Comparison of ENCODE assay signal across 10 cellular contexts in the genomic region with DNA sequence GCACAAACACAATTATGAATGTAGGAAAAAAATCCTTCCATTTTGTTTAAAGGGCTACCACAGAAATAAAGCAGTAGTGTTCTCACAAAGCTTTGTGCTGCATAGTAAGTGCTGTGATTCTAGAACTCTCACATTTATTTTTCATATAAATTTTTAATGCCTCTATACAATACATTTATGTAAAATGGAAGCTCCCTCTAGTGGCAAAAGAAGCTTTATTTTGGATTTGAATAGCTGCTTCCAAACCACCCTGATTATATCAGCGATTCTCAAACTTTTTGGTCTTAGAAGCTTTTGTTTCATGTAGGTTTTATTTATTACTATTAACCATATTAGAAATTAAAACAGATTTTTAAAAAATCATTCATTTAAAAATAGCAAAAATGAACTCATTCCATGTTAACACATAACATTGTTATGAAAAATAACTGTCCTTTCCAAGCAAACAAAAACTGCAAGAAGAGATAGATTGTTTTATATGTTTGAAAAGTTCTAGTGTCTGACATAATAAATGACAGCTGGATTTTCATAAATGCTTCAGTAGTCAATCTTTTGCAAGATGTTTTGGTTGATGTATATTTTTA. TPM values are rescaled to one million over a fixed set of nuclear protein-coding genes. Genes with fewer than 3 reads are reported as not detected.
DNase-seq lines count a peak whose midpoint lies in the region; ATAC-seq, FAIRE-seq and TF ChIP-seq lines count a peak whose summit lies in the region.
"Had no signal": no experiment of that assay in that cellular context is flagged by ENCODE, and none has a peak within 500 bp of the region (broad histone marks: within the 10 kb centered on the region; RNA-seq: fewer than 3 reads in every experiment).

No MANE protein-coding gene starts in this region.

- no peak overlapping the region for H3K4me3 Mint-ChIP-seq in chondrocyte (ENCODE audit: unreplicated experiment)
- H3K4me3 Mint-ChIP-seq: CD4-positive, alpha-beta memory T cell had no signal

- intact Hi-C loops in pancreas (cut with DNase I) = loop anchor here in 1 of 3 donors (10.0 kb wide), 1 partner anchor 210 kb away; no protein-coding TSS in a partner anchor

- H3K36me3 ChIP-seq in pancreas = no peaks in the 10 kb centered on the region

- H3K4me1 ChIP-seq in pancreas = no peaks in the 10 kb centered on the region

- peaks cover 4% of the 10 kb centered on the region for H3K4me1 Mint-ChIP-seq in chondrocyte (ENCODE audit: low read depth)
- H3K4me1 Mint-ChIP-seq: CD4-positive, alpha-beta memory T cell had no signal

- FAIRE-seq in pancreas (lab: Jason Lieb, UNC) = peak; percentile 51

- TF ChIP-seq CTCF in chondrocyte (IDR thresholded peaks at IDR 0.05) (peak; percentile 91), pancreas (IDR thresholded peaks at IDR 0.05) (peak in 2 of 4 donors; percentile 31 to 39)

- H3K4me3 ChIP-seq in pancreas = no peak overlapping the region

- 48 to 51% methylated on average over 1 of the region's 1 CpG for WGBS in pancreas, 2 donors

- no peak overlapping the region for H3K27ac ChIP-seq in pancreas

- H3K27ac Mint-ChIP-seq in chondrocyte (ENCODE audit: unreplicated experiment) = no peak overlapping the region
- H3K27ac Mint-ChIP-seq: CD4-positive, alpha-beta memory T cell had no signal

- ATAC-seq in pancreas (no peak), GM19467 (IDR thresholded peaks at IDR 0.05; ENCODE audit: unreplicated experiment) (no peak), HG03520 (IDR thresholded peaks at IDR 0.05; ENCODE audit: unreplicated experiment) (no peak)

- no peaks in the 10 kb centered on the region for H3K9me3 ChIP-seq in pancreas

- DNase-seq in NCI-H1417 (lab: John Stamatoyannopoulos, UW) (peak in 2 of 3 experiments; percentile 29 to 59), NCI-H1417 treated with DMSO at 0.1 percent for 48 hours (lab: John Stamatoyannopoulos, UW) (no peak), NCI-H1694 (lab: John Stamatoyannopoulos, UW) (peak; percentile 34), chondrocyte (ENCODE audit: low spot score) (no peak), pancreas (no peak), SK-N-DZ (ENCODE audit: low spot score) (no peak)
- DNase-seq: nucleus accumbens had no signal

- no peaks in the 10 kb centered on the region for H3K27me3 Mint-ChIP-seq in chondrocyte (ENCODE audit: low read depth)

- peaks cover 3% of the 10 kb centered on the region for H3K9me3 Mint-ChIP-seq in chondrocyte (ENCODE audit: low read depth)

- H3K27me3 ChIP-seq in pancreas = no peaks in the 10 kb centered on the region

- H3K36me3 Mint-ChIP-seq in chondrocyte (ENCODE audit: low read depth) = no peaks in the 10 kb centered on the region
- H3K36me3 Mint-ChIP-seq: CD4-positive, alpha-beta memory T cell had no signal

RNA-seq across cellular contexts. Expression of gene HS3ST5, which starts 38.4 kb away (rescaled TPM):
- total RNA-seq in chondrocyte (0.05 to 0.63 TPM (median 0.10 TPM) in 3 replicates), pancreas (under 1 TPM in 2 of 6 donors, not detected in 4; 0.08 to 0.12 TPM)
- polyA plus RNA-seq in pancreas = under 1 TPM; 0.11 to 0.26 TPM
- polyA plus RNA-seq in SK-N-DZ (2014; cell fraction: cytosol; rRNA removed) = 0.21 and 0.53 TPM in 2 replicates
- polyA plus RNA-seq in SK-N-DZ (2014; cell fraction: nucleus; rRNA removed) = 0.11 and 0.43 TPM in 2 replicates
- total RNA-seq: CD4-positive, alpha-beta memory T cell had no signal
- polyA plus RNA-seq: CD4-positive, alpha-beta memory T cell had no signal

Comparison
In these comparisons a context has a peak if more than half of its experiments do, and no peak if none do; other contexts are left out.
1. DNase-seq: peak in NCI-H1417 (2 of 3) and NCI-H1694 (single experiment); none in NCI-H1417 treated with DMSO at 0.1 percent for 48 hours (single experiment), chondrocyte (single experiment), pancreas (0 of 6) and SK-N-DZ (single experiment).